ENCODE assay signal across 9 cellular contexts in genomic region chr18:12038082-12038660, GRCh38. TPM values are rescaled to one million over a fixed set of nuclear protein-coding genes. Genes with fewer than 3 reads are reported as not detected.
DNase-seq lines count a peak whose midpoint lies in the region; ATAC-seq and TF ChIP-seq lines count a peak whose summit lies in the region.
"Had no signal": no experiment of that assay in that cellular context is flagged by ENCODE, and none has a peak within 500 bp of the region (broad histone marks: within the 10 kb centered on the region; RNA-seq: fewer than 3 reads in every experiment).

No MANE protein-coding gene starts in this region.

- H3K4me1 Mint-ChIP-seq in chondrocyte (ENCODE audit: low read depth): peaks cover 28% of the 10 kb centered on the region

- ATAC-seq in GM18909 (IDR thresholded peaks at IDR 0.05; ENCODE audit: poor library complexity, unreplicated experiment): peak; percentile 2

- H3K27me3 Mint-ChIP-seq in chondrocyte (ENCODE audit: low read depth): no peaks in the 10 kb centered on the region

- H3K9ac ChIP-seq in subcutaneous abdominal adipose tissue (ENCODE audit: low read length in 5 of 5): peak overlapping the region in 3 of 5 donors; percentile 58 to 72 (median 60)

- H3K27me3 ChIP-seq in subcutaneous abdominal adipose tissue (ENCODE audit: control insufficient read depth in 5 of 5, insufficient read depth in 4 of 5, low read length in 5 of 5): no peaks in the 10 kb centered on the region

- no peak overlapping the region for H3K27ac Mint-ChIP-seq in chondrocyte (ENCODE audit: unreplicated experiment)

- H3K9me3 ChIP-seq in mesodermal cell (ENCODE audit: control insufficient read depth, low read length) (no peaks in the 10 kb centered on the region), subcutaneous abdominal adipose tissue (ENCODE audit: control insufficient read depth in 5 of 5, low read length in 5 of 5) (no peaks in the 10 kb centered on the region)

- no peaks in the 10 kb centered on the region for H3K9me3 Mint-ChIP-seq in chondrocyte (ENCODE audit: low read depth)

- POLR2A ChIA-PET in RWPE1 (lab: Yijun Ruan, JAX; ENCODE audit: low non-redundant PET): no interaction called here

- WGBS in mesodermal cell (ENCODE audit: insufficient coverage in 2 of 2), 2 experiments: 30 to 32% methylated on average over 20 to 24 of the region's 30 CpGs

- H3K4me1 ChIP-seq in mesodermal cell (ENCODE audit: control insufficient read depth, insufficient read depth, low read length, poor library complexity, severe bottlenecking) (no peaks in the 10 kb centered on the region), subcutaneous abdominal adipose tissue (ENCODE audit: control insufficient read depth in 5 of 5, insufficient read depth in 5 of 5, low read length in 5 of 5) (peaks cover 0 to 17% (median 14%) of the 10 kb centered on the region in 5 donors)

- no peaks in the 10 kb centered on the region for H3K36me3 ChIP-seq in mesodermal cell (ENCODE audit: control insufficient read depth, insufficient read depth, low read length)
- H3K36me3 ChIP-seq in subcutaneous abdominal adipose tissue (ENCODE audit: control insufficient read depth in 5 of 5, insufficient read depth in 5 of 5, low read length in 5 of 5): peaks cover 0 to 3% (median 0%) of the 10 kb centered on the region in 5 donors

- CTCF ChIA-PET in RWPE1 (lab: Yijun Ruan, JAX): interaction anchor here (0.6 to 2.6 kb wide), 22 partner anchors 10 to 1337 kb away, joined by 3 to 30 read pairs (median 5); no protein-coding TSS in a partner anchor

- DNase-seq in RWPE1 (ENCODE audit: low spot score) (no peak), chondrocyte (ENCODE audit: low spot score) (no peak), RPMI8226 (no peak), cortex of kidney (lab: John Stamatoyannopoulos, UW) (no peak)
- DNase-seq in effector CD4-positive, alpha-beta T cell: no peak

- H3K4me3 Mint-ChIP-seq in chondrocyte (ENCODE audit: unreplicated experiment): peak overlapping the region; percentile 55

- no peak for TF ChIP-seq CTCF in RWPE1 (conservative IDR thresholded peaks at IDR 0.05; ENCODE audit: low read depth)
- TF ChIP-seq CTCF in chondrocyte (IDR thresholded peaks at IDR 0.05): no peak

- H3K27ac ChIP-seq in RWPE1 (peak overlapping the region; percentile 54), mesodermal cell (ENCODE audit: low read depth, low read length, severe bottlenecking) (no peak overlapping the region), subcutaneous abdominal adipose tissue (ENCODE audit: low read depth, low read length) (no peak overlapping the region)

- H3K36me3 Mint-ChIP-seq in chondrocyte (ENCODE audit: low read depth): no peaks in the 10 kb centered on the region

- H3K4me3 ChIP-seq in mesodermal cell (ENCODE audit: extremely low read depth, insufficient read depth, low read length, poor library complexity, severe bottlenecking) (peak overlapping the region; percentile 49), subcutaneous abdominal adipose tissue (ENCODE audit: low read depth in 1 of 5, low read length in 5 of 5) (peak overlapping the region in 4 of 5 donors; percentile 65 to 76 (median 70))

RNA-seq across cellular contexts. Expression of gene ANKRD62, which starts 55.5 kb away (rescaled TPM):
- not detected in 3 replicates for total RNA-seq in chondrocyte
- not detected for polyA plus RNA-seq in mesodermal cell (2013, experiment 1 of 2)
- not detected for polyA plus RNA-seq in mesodermal cell (2013, experiment 2 of 2)
- total RNA-seq: lung microvascular endothelial cell had no signal

RNA-seq across cellular contexts. Expression of gene IMPA2, which starts 56.9 kb away (rescaled TPM):
- 10.8 to 25.1 TPM (median 10.9 TPM) in 3 replicates for total RNA-seq in chondrocyte
- 38.0 TPM for polyA plus RNA-seq in mesodermal cell (2013, experiment 1 of 2)
- polyA plus RNA-seq in mesodermal cell (2013, experiment 2 of 2): 36.4 TPM
